ENCODE assay signal across 1 cellular context in the genomic region with DNA sequence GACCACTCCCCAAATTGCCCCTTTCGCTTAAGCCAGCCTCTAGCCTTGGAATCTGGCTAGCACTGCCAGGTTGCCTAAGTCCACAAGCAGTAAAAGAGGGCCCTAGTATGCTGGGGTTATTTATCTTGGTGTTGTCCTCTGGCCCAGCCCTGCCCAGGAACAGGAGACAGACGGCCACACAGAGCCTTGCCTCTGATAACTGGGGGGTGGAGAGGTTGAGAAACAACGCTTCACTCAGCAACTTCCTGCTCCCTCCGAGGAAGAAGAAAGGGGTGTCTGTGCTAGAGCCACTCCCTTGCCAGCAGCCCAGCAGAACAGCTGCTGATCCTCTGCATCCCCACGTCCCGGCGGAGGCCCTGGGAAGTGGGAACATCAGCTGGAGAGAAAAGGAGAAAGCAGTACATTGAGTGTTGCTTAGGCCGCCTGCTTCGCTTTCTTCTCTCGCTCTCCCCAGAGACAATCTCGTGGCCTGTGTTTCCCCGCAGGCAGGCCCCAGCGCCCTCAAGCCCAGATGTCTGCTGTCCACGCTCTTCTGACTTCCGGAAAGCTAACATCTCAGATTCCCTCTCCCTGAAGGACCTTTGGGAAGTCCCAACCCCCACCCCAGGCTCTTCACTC.
TF ChIP-seq lines count a peak whose summit lies in the region.

No MANE protein-coding gene starts in this region.

TF ChIP-seq in K562, 482 proteins besides CTCF, POLR2A, EP300 and RAD21 (continued from another document and continues in another):
- TF ChIP-seq RREB1 (CRISPR knock-in tag; IDR thresholded peaks at IDR 0.05): peak; percentile 68; the same call in 1 of the 2 replicates
- TF ChIP-seq, protein P1, sequence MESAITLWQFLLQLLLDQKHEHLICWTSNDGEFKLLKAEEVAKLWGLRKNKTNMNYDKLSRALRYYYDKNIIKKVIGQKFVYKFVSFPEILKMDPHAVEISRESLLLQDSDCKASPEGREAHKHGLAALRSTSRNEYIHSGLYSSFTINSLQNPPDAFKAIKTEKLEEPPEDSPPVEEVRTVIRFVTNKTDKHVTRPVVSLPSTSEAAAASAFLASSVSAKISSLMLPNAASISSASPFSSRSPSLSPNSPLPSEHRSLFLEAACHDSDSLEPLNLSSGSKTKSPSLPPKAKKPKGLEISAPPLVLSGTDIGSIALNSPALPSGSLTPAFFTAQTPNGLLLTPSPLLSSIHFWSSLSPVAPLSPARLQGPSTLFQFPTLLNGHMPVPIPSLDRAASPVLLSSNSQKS (CRISPR knock-in tag; IDR thresholded peaks at IDR 0.05): no peak
- no peak for TF ChIP-seq TEAD2 (tag; IDR thresholded peaks at IDR 0.05)
- no peak for TF ChIP-seq ADNP (tag; IDR thresholded peaks at IDR 0.05)
- no peak for TF ChIP-seq NFE2 (IDR thresholded peaks at IDR 0.05; ENCODE audit: low read depth)
- no peak for TF ChIP-seq ZNF408 (CRISPR knock-in tag; IDR thresholded peaks at IDR 0.05; ENCODE audit: low read depth)
- TF ChIP-seq, protein P2, sequence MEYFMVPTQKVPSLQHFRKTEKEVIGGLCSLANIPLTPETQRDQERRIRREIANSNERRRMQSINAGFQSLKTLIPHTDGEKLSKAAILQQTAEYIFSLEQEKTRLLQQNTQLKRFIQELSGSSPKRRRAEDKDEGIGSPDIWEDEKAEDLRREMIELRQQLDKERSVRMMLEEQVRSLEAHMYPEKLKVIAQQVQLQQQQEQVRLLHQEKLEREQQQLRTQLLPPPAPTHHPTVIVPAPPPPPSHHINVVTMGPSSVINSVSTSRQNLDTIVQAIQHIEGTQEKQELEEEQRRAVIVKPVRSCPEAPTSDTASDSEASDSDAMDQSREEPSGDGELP (CRISPR knock-in tag; IDR thresholded peaks at IDR 0.05; ENCODE audit: borderline replicate concordance): peak; percentile 89
- TF ChIP-seq ZNF780A (CRISPR knock-in tag; IDR thresholded peaks at IDR 0.05): no peak
- 0 out of 4 replicates have a peak, but pooled peaks of 1 of the 2 experiments have one; percentile 20 for TF ChIP-seq TBL1XR1 (IDR thresholded peaks at IDR 0.05; ENCODE audit: low read length in 2 of 2)
- TF ChIP-seq, protein P3, sequence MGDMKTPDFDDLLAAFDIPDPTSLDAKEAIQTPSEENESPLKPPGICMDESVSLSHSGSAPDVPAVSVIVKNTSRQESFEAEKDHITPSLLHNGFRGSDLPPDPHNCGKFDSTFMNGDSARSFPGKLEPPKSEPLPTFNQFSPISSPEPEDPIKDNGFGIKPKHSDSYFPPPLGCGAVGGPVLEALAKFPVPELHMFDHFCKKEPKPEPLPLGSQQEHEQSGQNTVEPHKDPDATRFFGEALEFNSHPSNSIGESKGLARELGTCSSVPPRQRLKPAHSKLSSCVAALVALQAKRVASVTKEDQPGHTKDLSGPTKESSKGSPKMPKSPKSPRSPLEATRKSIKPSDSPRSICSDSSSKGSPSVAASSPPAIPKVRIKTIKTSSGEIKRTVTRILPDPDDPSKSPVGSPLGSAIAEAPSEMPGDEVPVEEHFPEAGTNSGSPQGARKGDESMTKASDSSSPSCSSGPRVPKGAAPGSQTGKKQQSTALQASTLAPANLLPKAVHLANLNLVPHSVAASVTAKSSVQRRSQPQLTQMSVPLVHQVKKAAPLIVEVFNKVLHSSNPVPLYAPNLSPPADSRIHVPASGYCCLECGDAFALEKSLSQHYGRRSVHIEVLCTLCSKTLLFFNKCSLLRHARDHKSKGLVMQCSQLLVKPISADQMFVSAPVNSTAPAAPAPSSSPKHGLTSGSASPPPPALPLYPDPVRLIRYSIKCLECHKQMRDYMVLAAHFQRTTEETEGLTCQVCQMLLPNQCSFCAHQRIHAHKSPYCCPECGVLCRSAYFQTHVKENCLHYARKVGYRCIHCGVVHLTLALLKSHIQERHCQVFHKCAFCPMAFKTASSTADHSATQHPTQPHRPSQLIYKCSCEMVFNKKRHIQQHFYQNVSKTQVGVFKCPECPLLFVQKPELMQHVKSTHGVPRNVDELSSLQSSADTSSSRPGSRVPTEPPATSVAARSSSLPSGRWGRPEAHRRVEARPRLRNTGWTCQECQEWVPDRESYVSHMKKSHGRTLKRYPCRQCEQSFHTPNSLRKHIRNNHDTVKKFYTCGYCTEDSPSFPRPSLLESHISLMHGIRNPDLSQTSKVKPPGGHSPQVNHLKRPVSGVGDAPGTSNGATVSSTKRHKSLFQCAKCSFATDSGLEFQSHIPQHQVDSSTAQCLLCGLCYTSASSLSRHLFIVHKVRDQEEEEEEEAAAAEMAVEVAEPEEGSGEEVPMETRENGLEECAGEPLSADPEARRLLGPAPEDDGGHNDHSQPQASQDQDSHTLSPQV (IDR thresholded peaks at IDR 0.05): peak; percentile 87
- TF ChIP-seq TAF9B (IDR thresholded peaks at IDR 0.05; ENCODE audit: partially characterized antibody): no peak
- TF ChIP-seq ZNF785 (CRISPR knock-in tag; IDR thresholded peaks at IDR 0.05): no peak
- TF ChIP-seq, protein P4, sequence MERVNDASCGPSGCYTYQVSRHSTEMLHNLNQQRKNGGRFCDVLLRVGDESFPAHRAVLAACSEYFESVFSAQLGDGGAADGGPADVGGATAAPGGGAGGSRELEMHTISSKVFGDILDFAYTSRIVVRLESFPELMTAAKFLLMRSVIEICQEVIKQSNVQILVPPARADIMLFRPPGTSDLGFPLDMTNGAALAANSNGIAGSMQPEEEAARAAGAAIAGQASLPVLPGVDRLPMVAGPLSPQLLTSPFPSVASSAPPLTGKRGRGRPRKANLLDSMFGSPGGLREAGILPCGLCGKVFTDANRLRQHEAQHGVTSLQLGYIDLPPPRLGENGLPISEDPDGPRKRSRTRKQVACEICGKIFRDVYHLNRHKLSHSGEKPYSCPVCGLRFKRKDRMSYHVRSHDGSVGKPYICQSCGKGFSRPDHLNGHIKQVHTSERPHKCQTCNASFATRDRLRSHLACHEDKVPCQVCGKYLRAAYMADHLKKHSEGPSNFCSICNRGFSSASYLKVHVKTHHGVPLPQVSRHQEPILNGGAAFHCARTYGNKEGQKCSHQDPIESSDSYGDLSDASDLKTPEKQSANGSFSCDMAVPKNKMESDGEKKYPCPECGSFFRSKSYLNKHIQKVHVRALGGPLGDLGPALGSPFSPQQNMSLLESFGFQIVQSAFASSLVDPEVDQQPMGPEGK (CRISPR knock-in tag; IDR thresholded peaks at IDR 0.05; ENCODE audit: borderline replicate concordance): no peak
- TF ChIP-seq ZNF79 (CRISPR knock-in tag; IDR thresholded peaks at IDR 0.05; ENCODE audit: low read depth): no peak
- TF ChIP-seq C11orf30 (IDR thresholded peaks at IDR 0.05; ENCODE audit: low read depth): no peak
- TF ChIP-seq, protein P5, sequence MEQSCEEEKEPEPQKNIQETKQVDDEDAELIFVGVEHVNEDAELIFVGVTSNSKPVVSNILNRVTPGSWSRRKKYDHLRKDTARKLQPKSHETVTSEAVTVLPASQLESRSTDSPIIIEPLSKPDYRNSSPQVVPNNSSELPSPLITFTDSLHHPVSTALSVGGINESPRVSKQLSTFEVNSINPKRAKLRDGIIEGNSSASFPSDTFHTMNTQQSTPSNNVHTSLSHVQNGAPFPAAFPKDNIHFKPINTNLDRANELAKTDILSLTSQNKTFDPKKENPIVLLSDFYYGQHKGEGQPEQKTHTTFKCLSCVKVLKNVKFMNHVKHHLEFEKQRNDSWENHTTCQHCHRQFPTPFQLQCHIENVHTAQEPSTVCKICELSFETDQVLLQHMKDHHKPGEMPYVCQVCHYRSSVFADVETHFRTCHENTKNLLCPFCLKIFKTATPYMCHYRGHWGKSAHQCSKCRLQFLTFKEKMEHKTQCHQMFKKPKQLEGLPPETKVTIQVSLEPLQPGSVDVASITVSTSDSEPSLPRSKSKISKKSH (CRISPR knock-in tag; IDR thresholded peaks at IDR 0.05): no peak
- TF ChIP-seq ZNF175 (CRISPR knock-in tag; IDR thresholded peaks at IDR 0.05; ENCODE audit: low read depth): 0 out of 2 replicates have a peak, but pooled peaks have one; percentile 61
- no peak for TF ChIP-seq BRD9 (IDR thresholded peaks at IDR 0.05; ENCODE audit: low read depth, partially characterized antibody)
- 0 out of 2 replicates have a peak, but pooled peaks have one; percentile 1 for TF ChIP-seq MAFK (IDR thresholded peaks at IDR 0.05; ENCODE audit: low read length)
- no peak for TF ChIP-seq CREM (IDR thresholded peaks at IDR 0.05; ENCODE audit: low read depth)
- no peak for TF ChIP-seq RFX1 (IDR thresholded peaks at IDR 0.05)
- TF ChIP-seq FIP1L1 (IDR thresholded peaks at IDR 0.05; ENCODE audit: low read depth, low read length, poor library complexity, severe bottlenecking): no peak
- TF ChIP-seq CREBBP (IDR thresholded peaks at IDR 0.05; ENCODE audit: low read depth, low read length): no peak
- no peak; the same call in 1 of the 2 replicates for TF ChIP-seq ZNF511 (CRISPR knock-in tag; IDR thresholded peaks at IDR 0.05)
- TF ChIP-seq TRIM28 (IDR thresholded peaks at IDR 0.05): no peak
- TF ChIP-seq MCM7 (IDR thresholded peaks at IDR 0.05): no peak
- TF ChIP-seq DACH1 (IDR thresholded peaks at IDR 0.05; ENCODE audit: partially characterized antibody): peak; percentile 22
- TF ChIP-seq, protein P6, sequence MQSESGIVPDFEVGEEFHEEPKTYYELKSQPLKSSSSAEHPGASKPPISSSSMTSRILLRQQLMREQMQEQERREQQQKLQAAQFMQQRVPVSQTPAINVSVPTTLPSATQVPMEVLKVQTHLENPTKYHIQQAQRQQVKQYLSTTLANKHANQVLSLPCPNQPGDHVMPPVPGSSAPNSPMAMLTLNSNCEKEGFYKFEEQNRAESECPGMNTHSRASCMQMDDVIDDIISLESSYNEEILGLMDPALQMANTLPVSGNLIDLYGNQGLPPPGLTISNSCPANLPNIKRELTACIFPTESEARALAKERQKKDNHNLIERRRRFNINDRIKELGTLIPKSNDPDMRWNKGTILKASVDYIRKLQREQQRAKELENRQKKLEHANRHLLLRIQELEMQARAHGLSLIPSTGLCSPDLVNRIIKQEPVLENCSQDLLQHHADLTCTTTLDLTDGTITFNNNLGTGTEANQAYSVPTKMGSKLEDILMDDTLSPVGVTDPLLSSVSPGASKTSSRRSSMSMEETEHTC (IDR thresholded peaks at IDR 0.05): no peak
- no peak for TF ChIP-seq CTCFL (IDR thresholded peaks at IDR 0.05; ENCODE audit: borderline replicate concordance, insufficient read depth, low read depth, low read length, poor library complexity, severe bottlenecking)
- no peak for TF ChIP-seq JUND (IDR thresholded peaks at IDR 0.05; ENCODE audit: borderline replicate concordance, low read depth, low read length)
- TF ChIP-seq JUND (tag; IDR thresholded peaks at IDR 0.05; ENCODE audit: borderline replicate concordance, low read depth, low read length): no peak; the same call in 2 of the 3 replicates
- 0 out of 2 replicates have a peak, but pooled peaks have one; percentile 9 for TF ChIP-seq BCOR (IDR thresholded peaks at IDR 0.05)
- TF ChIP-seq KDM5B (IDR thresholded peaks at IDR 0.05; ENCODE audit: insufficient replicate concordance, low read depth, low read length): peak; percentile 47
